In genomic region chr12:131905640-131906091, GRCh38 we compare ENCODE assay signal across 18 cellular contexts. TPM values are rescaled to one million over a fixed set of nuclear protein-coding genes. Genes with fewer than 3 reads are reported as not detected.
DNase-seq lines count a peak whose midpoint lies in the region; ATAC-seq and TF ChIP-seq lines count a peak whose summit lies in the region.
"Had no signal": no experiment of that assay in that cellular context is flagged by ENCODE, and none has a peak within 500 bp of the region (broad histone marks: within the 10 kb centered on the region; RNA-seq: fewer than 3 reads in every experiment).

No MANE protein-coding gene starts in this region.

- no peak overlapping the region for H3K9ac ChIP-seq in HUES6 (ENCODE audit: low read length)
- H3K9ac ChIP-seq: BLaER1 had no signal

- no peak for ATAC-seq in activated naive CD4-positive, alpha-beta T cell treated with anti-CD3 and anti-CD28 coated beads, Interleukin-2, amount 50 U/mL, for 72 hours
- ATAC-seq in HG03097 (IDR thresholded peaks at IDR 0.05; ENCODE audit: low FRiP score, unreplicated experiment) (no peak), HG02588 (IDR thresholded peaks at IDR 0.05; ENCODE audit: unreplicated experiment) (no peak)
- ATAC-seq: SK-N-SH treated with all-trans-retinoic acid at 6 μM for 48 hours had no signal

- peak overlapping the region; percentile 36 to 74 for H3K27ac Mint-ChIP-seq in activated naive CD4-positive, alpha-beta T cell treated with anti-CD3 and anti-CD28 coated beads, Interleukin-2, amount 50 U/mL, for 72 hours

- TF ChIP-seq CTCF in spleen (IDR thresholded peaks at IDR 0.05 in 8 of 11, conservative IDR thresholded peaks at IDR 0.05 in 3 of 11): no peak

- H3K4me3 ChIP-seq in HUES6 (ENCODE audit: low read depth, low read length) (no peak overlapping the region), spleen (no peak overlapping the region)
- H3K4me3 ChIP-seq in effector memory CD4-positive, alpha-beta T cell (ENCODE audit: insufficient read depth, low read depth, low read length, poor library complexity, severe bottlenecking): no peak overlapping the region
- H3K4me3 ChIP-seq: BLaER1 had no signal

- 82 to 94% (median 85%) methylated on average over 5 to 15 of the region's 15 CpGs for WGBS in spleen, 5 donors

- intact Hi-C loops in spleen (cut with DNase I; ENCODE audit: low total_unique reads): no loop called here

- no peak for DNase-seq in activated naive CD4-positive, alpha-beta T cell treated with anti-CD3 and anti-CD28 coated beads, Interleukin-2, amount 50 U/mL, for 72 hours (ENCODE audit: low spot score in 2 of 2)
- DNase-seq in activated naive CD4-positive, alpha-beta T cell (lab: John Stamatoyannopoulos, UW): no peak
- peak; percentile 80 for DNase-seq in cerebellum (ENCODE audit: low spot score)
- DNase-seq in spleen: peak; percentile 59
- no peak for DNase-seq in effector memory CD4-positive, alpha-beta T cell
- DNase-seq: HCEC 1CT, KBM-7, NCI-H1048, NCI-H1436 treated with DMSO at 0.1 percent for 48 hours, NCI-H2081, NCI-H510A, NCI-H774, SHP77 had no signal

- H3K36me3 Mint-ChIP-seq in activated naive CD4-positive, alpha-beta T cell treated with anti-CD3 and anti-CD28 coated beads, Interleukin-2, amount 50 U/mL, for 72 hours: no peaks in the 10 kb centered on the region

- H3K27me3 ChIP-seq in HUES6 (ENCODE audit: control insufficient read depth, insufficient read depth, low read length): no peaks in the 10 kb centered on the region
- no peaks in the 10 kb centered on the region for H3K27me3 ChIP-seq in spleen (replicated peaks in 1 of 7)
- no peaks in the 10 kb centered on the region for H3K27me3 ChIP-seq in effector memory CD4-positive, alpha-beta T cell (replicated peaks; ENCODE audit: control insufficient read depth, insufficient read depth, low read length, poor library complexity, severe bottlenecking)
- H3K27me3 ChIP-seq: BLaER1 had no signal

- no peaks in the 10 kb centered on the region for H3K9me3 Mint-ChIP-seq in activated naive CD4-positive, alpha-beta T cell treated with anti-CD3 and anti-CD28 coated beads, Interleukin-2, amount 50 U/mL, for 72 hours

- H3K36me3 ChIP-seq in HUES6 (ENCODE audit: control insufficient read depth, insufficient read depth, low read length) (peaks cover 33% of the 10 kb centered on the region), spleen (peaks cover 3 to 81% (median 35%) of the 10 kb centered on the region in 6 donors)
- peaks cover 17% of the 10 kb centered on the region for H3K36me3 ChIP-seq in effector memory CD4-positive, alpha-beta T cell (ENCODE audit: control insufficient read depth, insufficient read depth, low read length)

- peak overlapping the region; percentile 26; the same call in 1 of the 2 replicates for H3K27ac ChIP-seq in HUES6 (ENCODE audit: low read depth, low read length)
- H3K27ac ChIP-seq in spleen: no peak overlapping the region
- no peak overlapping the region for H3K27ac ChIP-seq in effector memory CD4-positive, alpha-beta T cell (ENCODE audit: insufficient read depth, low read length, poor library complexity, severe bottlenecking)
- H3K27ac ChIP-seq: BLaER1 had no signal

- TF ChIP-seq POLR2A in spleen (IDR thresholded peaks at IDR 0.05): no peak

- H3K4me1 ChIP-seq in HUES6 (ENCODE audit: control insufficient read depth, insufficient read depth, low read length) (peaks cover 5% of the 10 kb centered on the region; the same call in 1 of the 2 replicates), spleen (peaks cover 4 to 59% (median 39%) of the 10 kb centered on the region in 6 donors)
- peaks cover 7% of the 10 kb centered on the region for H3K4me1 ChIP-seq in effector memory CD4-positive, alpha-beta T cell (ENCODE audit: control insufficient read depth, insufficient read depth, low read length, poor library complexity, severe bottlenecking)

- H3K9me3 ChIP-seq in HUES6 (ENCODE audit: control insufficient read depth, insufficient read depth, low read depth, low read length) (no peaks in the 10 kb centered on the region), spleen (no peaks in the 10 kb centered on the region)
- no peaks in the 10 kb centered on the region for H3K9me3 ChIP-seq in effector memory CD4-positive, alpha-beta T cell (ENCODE audit: control insufficient read depth, low read length)
- H3K9me3 ChIP-seq: BLaER1 had no signal

RNA-seq across cellular contexts. Expression of gene ULK1, which starts 11.2 kb away (rescaled TPM):
- total RNA-seq in activated naive CD4-positive, alpha-beta T cell treated with anti-CD3 and anti-CD28 coated beads, Interleukin-2, amount 50 U/mL, for 72 hours: 10 to 100 TPM; 17.1 to 33.9 TPM
- 16.2 TPM for total RNA-seq in cerebellum
- 10 to 100 TPM; 30.2 to 60.7 (median 55.0) TPM for total RNA-seq in spleen
- polyA plus RNA-seq in spleen: 10 to 100 TPM in 2 of 3 donors, 1 to 10 TPM in 1; 9.9 to 35.1 (median 25.3) TPM

RNA-seq across cellular contexts. Expression of gene PUS1, which starts 23.4 kb away (rescaled TPM):
- 10 to 100 TPM; 16.6 to 49.9 TPM for total RNA-seq in activated naive CD4-positive, alpha-beta T cell treated with anti-CD3 and anti-CD28 coated beads, Interleukin-2, amount 50 U/mL, for 72 hours
- total RNA-seq in cerebellum (10.8 TPM), spleen (10 to 100 TPM; 16.0 to 42.7 (median 23.3) TPM)
- 10 to 100 TPM; 30.0 to 46.5 (median 41.3) TPM for polyA plus RNA-seq in spleen

RNA-seq across cellular contexts. Expression of gene EP400, which starts 44.1 kb away (rescaled TPM):
- 10 to 100 TPM; 55.6 to 57.4 TPM for total RNA-seq in activated naive CD4-positive, alpha-beta T cell treated with anti-CD3 and anti-CD28 coated beads, Interleukin-2, amount 50 U/mL, for 72 hours
- total RNA-seq in cerebellum (30.1 TPM), spleen (10 to 100 TPM; 41.1 to 70.2 (median 48.3) TPM)
- polyA plus RNA-seq in spleen: 10 to 100 TPM; 11.8 to 20.8 (median 17.5) TPM

Comparison
In these comparisons a context has a peak if more than half of its experiments do, and no peak if none do; other contexts are left out.
1. DNase-seq: peak in cerebellum (single experiment) and spleen (single experiment); none in activated naive CD4-positive, alpha-beta T cell treated with anti-CD3 and anti-CD28 coated beads, Interleukin-2, amount 50 U/mL, for 72 hours (0 of 2), activated naive CD4-positive, alpha-beta T cell (0 of 4) and effector memory CD4-positive, alpha-beta T cell (0 of 3).